19 cellular contexts compared by ENCODE assay signal in genomic region chr21:38475519-38475918, GRCh38. TPM values are rescaled to one million over a fixed set of nuclear protein-coding genes. Genes with fewer than 3 reads are reported as not detected.
DNase-seq lines count a peak whose midpoint lies in the region; ATAC-seq and TF ChIP-seq lines count a peak whose summit lies in the region.
"Had no signal": no experiment of that assay in that cellular context is flagged by ENCODE, and none has a peak within 500 bp of the region (broad histone marks: within the 10 kb centered on the region; RNA-seq: fewer than 3 reads in every experiment).

No MANE protein-coding gene starts in this region.

- CTCF ChIA-PET in mammary epithelial cell (lab: Charles Lee; ENCODE audit: low non-redundant PET), result no interaction called here

- dilution Hi-C loops in mammary epithelial cell (cut with HindIII; ENCODE audit: low sequenced_read_pairs), result no loop called here

- H3K4me1 ChIP-seq in heart right ventricle (peaks cover 2 to 100% (median 80%) of the 10 kb centered on the region in 9 donors), mammary epithelial cell (ENCODE audit: insufficient read depth, low read length) (peaks cover 55% of the 10 kb centered on the region), mesodermal cell (ENCODE audit: control insufficient read depth, insufficient read depth, low read length, poor library complexity, severe bottlenecking) (peaks cover 10% of the 10 kb centered on the region), upper lobe of left lung (peaks cover 10 to 44% (median 35%) of the 10 kb centered on the region in 4 donors)

- BruUV-seq in mammary epithelial cell (replicated peaks; lab: Mats Ljungman, UMichigan), result no TSS peak

- H3K27ac ChIP-seq in heart right ventricle (peak overlapping the region; percentile 10 to 88 (median 71)), mammary epithelial cell (ENCODE audit: insufficient read depth, low read depth, low read length) (no peak overlapping the region), mesodermal cell (ENCODE audit: low read depth, low read length, severe bottlenecking) (peak overlapping the region; percentile 67), upper lobe of left lung (peak overlapping the region; percentile 47 to 82 (median 64))
- H3K27ac ChIP-seq: SK-N-MC had no signal

- no peaks in the 10 kb centered on the region for H3K9me3 ChIP-seq in heart right ventricle
- no peaks in the 10 kb centered on the region for H3K9me3 ChIP-seq in mammary epithelial cell (replicated peaks; ENCODE audit: insufficient read depth, low read length)
- H3K9me3 ChIP-seq in mesodermal cell (ENCODE audit: control insufficient read depth, low read length), result no peaks in the 10 kb centered on the region
- H3K9me3 ChIP-seq in upper lobe of left lung, result no peaks in the 10 kb centered on the region
- H3K9me3 ChIP-seq: MG63 had no signal

- H3K36me3 ChIP-seq in heart right ventricle (no peaks in the 10 kb centered on the region), mammary epithelial cell (ENCODE audit: insufficient read depth, low read length) (no peaks in the 10 kb centered on the region), mesodermal cell (ENCODE audit: control insufficient read depth, insufficient read depth, low read length) (no peaks in the 10 kb centered on the region), upper lobe of left lung (no peaks in the 10 kb centered on the region)
- H3K36me3 ChIP-seq: MG63 had no signal

- H3K4me3 ChIP-seq in heart right ventricle (no peak overlapping the region), mammary epithelial cell (replicated peaks in 1 of 3; ENCODE audit: insufficient read depth in 1 of 3, low read depth in 2 of 3, low read length in 3 of 3) (no peak overlapping the region), mesodermal cell (ENCODE audit: extremely low read depth, insufficient read depth, low read length, poor library complexity, severe bottlenecking) (no peak overlapping the region), upper lobe of left lung (no peak overlapping the region)
- H3K4me3 ChIP-seq: MG63, SK-N-MC had no signal

- H2AFZ ChIP-seq in mammary epithelial cell (ENCODE audit: low read depth, low read length), result peak overlapping the region; percentile 77

- no peaks in the 10 kb centered on the region for H3K79me2 ChIP-seq in mammary epithelial cell (ENCODE audit: insufficient read depth, low read length)

- DNase-seq in heart right ventricle, result no peak
- DNase-seq in left cardiac atrium, result no peak
- DNase-seq in mammary epithelial cell, result no peak
- no peak for DNase-seq in upper lobe of left lung
- no peak for DNase-seq in NCI-H2227 treated with DMSO at 0.1 percent for 48 hours (lab: John Stamatoyannopoulos, UW)
- DNase-seq: activated effector memory CD4-positive, alpha-beta T cell treated with anti-CD3 and anti-CD28 coated beads, Interleukin-2, amount 50 U/mL, for 16 hours; amniotic stem cell; DMS53; effector memory CD8-positive, alpha-beta T cell; MG63; NCI-H1694 treated with DMSO at 0.1 percent for 48 hours; NCI-H69; stimulated activated naive CD4-positive, alpha-beta T cell had no signal

- WGBS in heart right ventricle, 2 donors, result 72 to 77% methylated on average over 6 of the region's 6 CpGs
- 67% methylated on average over 5 of the region's 6 CpGs for WGBS in mammary epithelial cell (ENCODE audit: low coverage, missing lambda C conversion rate)
- WGBS in mesodermal cell (ENCODE audit: insufficient coverage in 2 of 2), 2 experiments, result 75 to 80% methylated on average over 6 of the region's 6 CpGs
- WGBS in upper lobe of left lung, 2 donors, result 52 to 61% methylated on average over 6 of the region's 6 CpGs

- intact Hi-C loops in heart right ventricle (cut with DNase I) (no loop called here), left cardiac atrium (cut with DNase I) (loop anchor here in 1 of 2 donors (5.0 kb wide), 1 partner anchor 33 kb away; no protein-coding TSS in a partner anchor), mammary epithelial cell (cut with micrococcal nuclease) (no loop called here)

- no peak for TF ChIP-seq CTCF in heart right ventricle (IDR thresholded peaks at IDR 0.05)
- TF ChIP-seq CTCF in mammary epithelial cell (conservative IDR thresholded peaks at IDR 0.05 in 1 of 2, IDR thresholded peaks at IDR 0.05 in 1 of 2; ENCODE audit: extremely low read depth in 1 of 2, insufficient read depth in 1 of 2, low read depth in 1 of 2, low read length in 2 of 2), result no peak
- no peak for TF ChIP-seq CTCF in upper lobe of left lung (IDR thresholded peaks at IDR 0.05)

- in situ Hi-C loops in mammary epithelial cell (cut with MboI; ENCODE audit: low sequenced_read_pairs in 2 of 2), result no loop called here

- no peak for TF ChIP-seq EP300 in upper lobe of left lung (IDR thresholded peaks at IDR 0.05)

- no peak overlapping the region for H3K9ac ChIP-seq in mammary epithelial cell (ENCODE audit: insufficient read depth, low read length)

- TF ChIP-seq POLR2A in upper lobe of left lung (IDR thresholded peaks at IDR 0.05), result no peak

- H3K4me2 ChIP-seq in mammary epithelial cell (ENCODE audit: insufficient read depth, low read depth, low read length), result no peak overlapping the region

- H3K27me3 ChIP-seq in heart right ventricle (peaks cover 0 to 10% (median 0%) of the 10 kb centered on the region in 7 donors), mammary epithelial cell (ENCODE audit: insufficient read depth, low read length) (no peaks in the 10 kb centered on the region), upper lobe of left lung (no peaks in the 10 kb centered on the region)
- H3K27me3 ChIP-seq: MG63 had no signal

- H4K20me1 ChIP-seq in mammary epithelial cell (ENCODE audit: insufficient read depth, low read length), result no peaks in the 10 kb centered on the region

- ATAC-seq in heart right ventricle (no peak), left cardiac atrium (no peak), upper lobe of left lung (ENCODE audit: low FRiP score in 2 of 2) (no peak), HG03460 (IDR thresholded peaks at IDR 0.05; ENCODE audit: unreplicated experiment) (no peak), GM21529 (IDR thresholded peaks at IDR 0.05; ENCODE audit: unreplicated experiment) (no peak)
- ATAC-seq: effector memory CD8-positive, alpha-beta T cell had no signal

RNA-seq across cellular contexts. Expression of gene ERG, which starts 22.8 kb away (rescaled TPM):
- 10 to 100 TPM; 10.7 to 30.5 (median 16.5) TPM for total RNA-seq in heart right ventricle
- polyA plus RNA-seq in heart right ventricle, result 10 to 100 TPM in 1 of 2 donors, 1 to 10 TPM in 1; 9.5 to 10.2 TPM
- 10 to 100 TPM; 16.1 to 27.2 TPM for total RNA-seq in left cardiac atrium
- total RNA-seq in mammary epithelial cell, result under 1 TPM; 0.12 to 0.83 TPM
- polyA plus RNA-seq in mammary epithelial cell, result 0.26 TPM
- polyA minus RNA-seq in mammary epithelial cell, result not detected
- polyA plus RNA-seq in mesodermal cell (2013, experiment 1 of 2), result 17.1 TPM
- polyA plus RNA-seq in mesodermal cell (2013, experiment 2 of 2), result 10.6 TPM
- 10 to 100 TPM; 14.7 to 38.9 (median 18.1) TPM for total RNA-seq in upper lobe of left lung
- total RNA-seq: HT1080; natural killer cell treated with Interleukin-12 subunit alpha and Interleukin-12 subunit beta and Interleukin-15 and Interleukin-18, amount 100 ng/mL, for 72 hours had no signal

Comparison
In these comparisons a context has a peak if more than half of its experiments do, and no peak if none do; other contexts are left out.
1. RNA of gene ERG, which starts 22.8 kb away (total RNA-seq): 16.1 to 27.2 TPM in left cardiac atrium, 14.7 to 38.9 TPM in upper lobe of left lung and 10.7 to 30.5 TPM in heart right ventricle; 0.12 to 0.83 TPM in mammary epithelial cell; every median in the first group is over 4 times any median in the second.